ENCODE assay signal across 8 cellular contexts in genomic region chr7:10973942-10974716, GRCh38. TPM values are rescaled to one million over a fixed set of nuclear protein-coding genes. Genes with fewer than 3 reads are reported as not detected.
A peak's percentile ranks its signal among the peaks of the same experiment; 100 is the strongest.
DNase-seq lines count a peak whose midpoint lies in the region; ATAC-seq and TF ChIP-seq lines count a peak whose summit lies in the region.

No MANE protein-coding gene starts in this region.

- H3K4me1 ChIP-seq in trophoblast cell (ENCODE audit: control insufficient read depth in 1 of 2, insufficient read depth in 2 of 2, low read length in 2 of 2): peaks cover 0 to 4% of the 10 kb centered on the region in 2 experiments

- ATAC-seq in GM18873 (IDR thresholded peaks at IDR 0.05; ENCODE audit: low FRiP score, unreplicated experiment) (peak; percentile 8), HG03095 (IDR thresholded peaks at IDR 0.05; ENCODE audit: unreplicated experiment) (peak; percentile 31), left cardiac atrium (peak; percentile 19 to 39)
- ATAC-seq in activated naive CD4-positive, alpha-beta T cell treated with anti-CD3 and anti-CD28 coated beads, Interleukin-2, amount 50 U/mL, for 72 hours: peak; percentile 20 to 23

- WGBS in trophoblast cell (ENCODE audit: extremely low coverage, insufficient coverage, insufficient read length): no CpG with 5 or more reads among the region's 45 CpGs

- H3K79me2 ChIP-seq in trophoblast cell (ENCODE audit: control insufficient read depth, insufficient read depth, low read length, poor library complexity): peaks cover 5% of the 10 kb centered on the region

- intact Hi-C loops in CD14-positive monocyte (cut with micrococcal nuclease) (loop anchor here in 1 of 2 donors (2.0 kb wide), 1 partner anchor 33 kb away; a partner anchor contains a TSS), left cardiac atrium (cut with DNase I) (loop anchor here in 1 of 2 donors (2.0 kb wide), 1 partner anchor 33 kb away; a partner anchor contains a TSS)

- H3K4ac ChIP-seq in trophoblast cell (ENCODE audit: low read depth, low read length): peak overlapping the region; percentile 81

- H3K79me1 ChIP-seq in trophoblast cell (ENCODE audit: low read length): peaks cover 6% of the 10 kb centered on the region

- TF ChIP-seq CTCF in CD14-positive monocyte (IDR thresholded peaks at IDR 0.05): no peak

- H3K27me3 ChIP-seq in trophoblast cell (ENCODE audit: insufficient read depth, low read length): no peaks in the 10 kb centered on the region

- H2AK5ac ChIP-seq in trophoblast cell (ENCODE audit: low read length): peak overlapping the region; percentile 22

- H3K23ac ChIP-seq in trophoblast cell (ENCODE audit: low read length): peak overlapping the region; percentile 85

- peak overlapping the region; percentile 100 for H3K4me2 ChIP-seq in trophoblast cell (ENCODE audit: low read length)

- H3K27ac Mint-ChIP-seq in CD14-positive monocyte: peak overlapping the region; percentile 85 to 93 (median 90)
- H3K27ac Mint-ChIP-seq in activated naive CD4-positive, alpha-beta T cell treated with anti-CD3 and anti-CD28 coated beads, Interleukin-2, amount 50 U/mL, for 72 hours: peak overlapping the region; percentile 96 to 98

- H3K14ac ChIP-seq in trophoblast cell (ENCODE audit: low read length): peak overlapping the region; percentile 89

- DNase-seq in CD14-positive monocyte (ENCODE audit: low spot score) (no peak), NCI-H748 treated with DMSO at 0.1 percent for 48 hours (lab: John Stamatoyannopoulos, UW) (peak; percentile 65), left cardiac atrium (no peak), trophoblast cell (peak in 1 of 2 donors; percentile 23)
- DNase-seq in activated naive CD4-positive, alpha-beta T cell treated with anti-CD3 and anti-CD28 coated beads, Interleukin-2, amount 50 U/mL, for 72 hours (ENCODE audit: low spot score in 2 of 2): peak in 1 of 2 donors; percentile 18
- DNase-seq in effector CD8-positive, alpha-beta T cell (lab: John Stamatoyannopoulos, UW): no peak

- H3K27me3 Mint-ChIP-seq in CD14-positive monocyte (ENCODE audit: low read depth in 3 of 3): peaks cover 0 to 3% (median 3%) of the 10 kb centered on the region in 3 donors

- H3K27ac ChIP-seq in trophoblast cell (ENCODE audit: low read depth, low read length): peak overlapping the region; percentile 59

- peaks cover 14 to 15% of the 10 kb centered on the region in 2 donors for H3K36me3 Mint-ChIP-seq in CD14-positive monocyte
- H3K36me3 Mint-ChIP-seq in activated naive CD4-positive, alpha-beta T cell treated with anti-CD3 and anti-CD28 coated beads, Interleukin-2, amount 50 U/mL, for 72 hours: peaks cover 25 to 27% of the 10 kb centered on the region in 2 donors

- peak overlapping the region; percentile 36 for H2BK120ac ChIP-seq in trophoblast cell (ENCODE audit: insufficient read depth, low read length, poor library complexity)

- H3K9ac ChIP-seq in trophoblast cell (ENCODE audit: low read length): peak overlapping the region; percentile 82

- H3K9me3 Mint-ChIP-seq in CD14-positive monocyte: peaks cover 0 to 2% (median 0%) of the 10 kb centered on the region in 7 donors
- no peaks in the 10 kb centered on the region for H3K9me3 Mint-ChIP-seq in activated naive CD4-positive, alpha-beta T cell treated with anti-CD3 and anti-CD28 coated beads, Interleukin-2, amount 50 U/mL, for 72 hours

- H3K4me3 Mint-ChIP-seq in CD14-positive monocyte: peak overlapping the region; percentile 94

- peak overlapping the region; percentile 91 for H3K18ac ChIP-seq in trophoblast cell (ENCODE audit: low read length)

- H2BK5ac ChIP-seq in trophoblast cell (ENCODE audit: low read depth, low read length, poor library complexity): peak overlapping the region; percentile 56

- H2AFZ ChIP-seq in trophoblast cell (ENCODE audit: insufficient read depth, low read length, poor library complexity): peak overlapping the region; percentile 56

- peak overlapping the region; percentile 80 for H4K12ac ChIP-seq in trophoblast cell (ENCODE audit: low read depth, low read length)

- no peaks in the 10 kb centered on the region for H3K9me3 ChIP-seq in trophoblast cell (ENCODE audit: insufficient read depth, low read depth, low read length)

- H3K4me1 Mint-ChIP-seq in CD14-positive monocyte: peaks cover 25% of the 10 kb centered on the region

- H2BK12ac ChIP-seq in trophoblast cell (ENCODE audit: low read length): no peak overlapping the region

- no peaks in the 10 kb centered on the region for H3K36me3 ChIP-seq in trophoblast cell (ENCODE audit: control insufficient read depth in 1 of 2, insufficient read depth in 2 of 2, low read length in 2 of 2)

- H4K91ac ChIP-seq in trophoblast cell (ENCODE audit: low read depth, low read length): peak overlapping the region; percentile 61

- H4K8ac ChIP-seq in trophoblast cell (ENCODE audit: low read depth, low read length): peak overlapping the region; percentile 86

- peak overlapping the region; percentile 79 for H3K4me3 ChIP-seq in trophoblast cell (ENCODE audit: low read depth, low read length)

RNA-seq across cellular contexts. Expression of gene PHF14, which starts 0.5 kb away (rescaled TPM):
- 1 to 10 TPM; 4.8 to 5.4 TPM for polyA plus RNA-seq in CD14-positive monocyte
- 10 to 100 TPM; 32.5 to 48.2 TPM for total RNA-seq in activated naive CD4-positive, alpha-beta T cell treated with anti-CD3 and anti-CD28 coated beads, Interleukin-2, amount 50 U/mL, for 72 hours
- total RNA-seq in left cardiac atrium: 10 to 100 TPM; 14.5 to 17.2 TPM
- 33.5 and 36.2 TPM in 2 replicates for polyA plus RNA-seq in trophoblast cell (2013)
